Comparison of ENCODE assay signal across 15 cellular contexts in genomic region chr9:4055055-4055454, GRCh38.
DNase-seq lines count a peak whose midpoint lies in the region; ATAC-seq and TF ChIP-seq lines count a peak whose summit lies in the region.
"Had no signal": no experiment of that assay in that cellular context is flagged by ENCODE, and none has a peak within 500 bp of the region (broad histone marks: within the 10 kb centered on the region; RNA-seq: fewer than 3 reads in every experiment).

No MANE protein-coding gene starts in this region.

- CTCF ChIA-PET in HEK293T (lab: Yijun Ruan, JAX): no interaction called here

- H3K4me2 ChIP-seq in MM.1S (ENCODE audit: low read depth, low read length): no peak overlapping the region
- H3K4me2 ChIP-seq: BLaER1 treated with 17β-estradiol and CSF1 and Interleukin-3, amounts not matched to agents 10 nM and 100 nM had no signal

- H2AFZ ChIP-seq in MM.1S (ENCODE audit: low read length): no peak overlapping the region
- H2AFZ ChIP-seq: GM23248 had no signal

- POLR2A ChIA-PET in HEK293T (lab: Yijun Ruan, JAX): no interaction called here

- DNase-seq in DMS 273 (lab: John Stamatoyannopoulos, UW; ENCODE audit: unreplicated experiment) (peak; percentile 62), MM.1S (peak; percentile 4), fibroblast of mammary gland (ENCODE audit: low read depth) (peak; percentile 15), pons (ENCODE audit: low spot score) (peak; percentile 26), NCI-H146 (lab: John Stamatoyannopoulos, UW) (no peak), HEK293T (ENCODE audit: extremely low spot score) (no peak)
- DNase-seq: 8988T; Calu3; CD8-positive, alpha-beta T cell; GDM1; GM23248 had no signal

- no peaks in the 10 kb centered on the region for H3K4me1 ChIP-seq in MM.1S (ENCODE audit: low read length)
- H3K4me1 ChIP-seq: BLaER1 treated with 17β-estradiol and CSF1 and Interleukin-3, amounts not matched to agents 10 nM and 100 nM had no signal

- H3K27me3 ChIP-seq in MM.1S (replicated peaks; ENCODE audit: insufficient read depth, low read length): no peaks in the 10 kb centered on the region
- H3K27me3 ChIP-seq: BLaER1 treated with 17β-estradiol and CSF1 and Interleukin-3, amounts not matched to agents 10 nM and 100 nM had no signal

- no peak for ATAC-seq in HG03354 (IDR thresholded peaks at IDR 0.05; ENCODE audit: poor library complexity, severe bottlenecking, unreplicated experiment)
- ATAC-seq: CD8-positive, alpha-beta T cell; HepG2 had no signal

- TF ChIP-seq CTCF in MM.1S (IDR thresholded peaks at IDR 0.05; ENCODE audit: low read length) (no peak), fibroblast of mammary gland (conservative IDR thresholded peaks at IDR 0.05; ENCODE audit: control insufficient read depth, insufficient read depth, low read depth, low read length) (no peak)

- no peaks in the 10 kb centered on the region for H3K36me3 ChIP-seq in MM.1S (replicated peaks; ENCODE audit: insufficient read depth, low read length)
- H3K36me3 ChIP-seq: BLaER1 treated with 17β-estradiol and CSF1 and Interleukin-3, amounts not matched to agents 10 nM and 100 nM; HAP-1 had no signal

- no peak overlapping the region for H3K4me3 ChIP-seq in MM.1S (ENCODE audit: low read length)
- H3K4me3 ChIP-seq in fibroblast of mammary gland (ENCODE audit: control insufficient read depth, low read depth, low read length): no peak overlapping the region
- H3K4me3 ChIP-seq: BLaER1 treated with 17β-estradiol and CSF1 and Interleukin-3, amounts not matched to agents 10 nM and 100 nM; GM23248; HAP-1 had no signal

- no peaks in the 10 kb centered on the region for H4K20me1 ChIP-seq in MM.1S (ENCODE audit: insufficient read depth, low read length)
- H4K20me1 ChIP-seq: BLaER1 treated with 17β-estradiol and CSF1 and Interleukin-3, amounts not matched to agents 10 nM and 100 nM had no signal

- no peaks in the 10 kb centered on the region for H3F3A ChIP-seq in MM.1S (ENCODE audit: insufficient read depth, low read length)

- H3K79me2 ChIP-seq in MM.1S (ENCODE audit: low read length): no peaks in the 10 kb centered on the region

- no peaks in the 10 kb centered on the region for H3K9me3 ChIP-seq in MM.1S (replicated peaks; ENCODE audit: insufficient read depth, low read length)
- H3K9me3 ChIP-seq: HAP-1 had no signal

- no peak overlapping the region for H3K9ac ChIP-seq in MM.1S (ENCODE audit: low read length)
- H3K9ac ChIP-seq: BLaER1 treated with 17β-estradiol and CSF1 and Interleukin-3, amounts not matched to agents 10 nM and 100 nM; GM23248 had no signal

- H3K9me2 ChIP-seq in MM.1S (replicated peaks; ENCODE audit: insufficient read depth, low read length): no peaks in the 10 kb centered on the region

- H3K27ac ChIP-seq in MM.1S (ENCODE audit: low read length): no peak overlapping the region
- H3K27ac ChIP-seq: BLaER1 treated with 17β-estradiol and CSF1 and Interleukin-3, amounts not matched to agents 10 nM and 100 nM; GM23248 had no signal

TF ChIP-seq in HEK293T, 16 proteins besides CTCF, POLR2A, EP300 and RAD21:
- TF ChIP-seq LEF1 (IDR thresholded peaks at IDR 0.05; ENCODE audit: borderline replicate concordance): no peak
- no peak for TF ChIP-seq FOXM1 (IDR thresholded peaks at IDR 0.05; ENCODE audit: borderline replicate concordance)
- TF ChIP-seq ELF4 (IDR thresholded peaks at IDR 0.05): no peak
- TF ChIP-seq PKNOX1 (IDR thresholded peaks at IDR 0.05): no peak
- no peak for TF ChIP-seq ZNF384 (IDR thresholded peaks at IDR 0.05)
- TF ChIP-seq FOXK2 (IDR thresholded peaks at IDR 0.05): no peak
- TF ChIP-seq BHLHE40 (IDR thresholded peaks at IDR 0.05; ENCODE audit: borderline replicate concordance): no peak
- no peak for TF ChIP-seq FOXA1 (IDR thresholded peaks at IDR 0.05)
- no peak for TF ChIP-seq CTBP1 (IDR thresholded peaks at IDR 0.05; ENCODE audit: borderline replicate concordance)
- TF ChIP-seq SP1 (IDR thresholded peaks at IDR 0.05): no peak
- no peak for TF ChIP-seq TARDBP (IDR thresholded peaks at IDR 0.05)
- TF ChIP-seq ARNT (IDR thresholded peaks at IDR 0.05): no peak
- TF ChIP-seq L3MBTL2 (conservative IDR thresholded peaks at IDR 0.05): no peak
- TF ChIP-seq HDGF (IDR thresholded peaks at IDR 0.05; ENCODE audit: borderline replicate concordance): no peak
- no peak for TF ChIP-seq SUZ12 (IDR thresholded peaks at IDR 0.05)
- TF ChIP-seq NFRKB (IDR thresholded peaks at IDR 0.05): no peak

Comparison
In these comparisons a context has a peak if more than half of its experiments do, and no peak if none do; other contexts are left out.
1. DNase-seq: peak in DMS 273 (single experiment), MM.1S (single experiment), fibroblast of mammary gland (single experiment) and pons (single experiment); none in NCI-H146 (single experiment) and HEK293T (single experiment).